8 cellular contexts compared by ENCODE assay signal in the genomic region with DNA sequence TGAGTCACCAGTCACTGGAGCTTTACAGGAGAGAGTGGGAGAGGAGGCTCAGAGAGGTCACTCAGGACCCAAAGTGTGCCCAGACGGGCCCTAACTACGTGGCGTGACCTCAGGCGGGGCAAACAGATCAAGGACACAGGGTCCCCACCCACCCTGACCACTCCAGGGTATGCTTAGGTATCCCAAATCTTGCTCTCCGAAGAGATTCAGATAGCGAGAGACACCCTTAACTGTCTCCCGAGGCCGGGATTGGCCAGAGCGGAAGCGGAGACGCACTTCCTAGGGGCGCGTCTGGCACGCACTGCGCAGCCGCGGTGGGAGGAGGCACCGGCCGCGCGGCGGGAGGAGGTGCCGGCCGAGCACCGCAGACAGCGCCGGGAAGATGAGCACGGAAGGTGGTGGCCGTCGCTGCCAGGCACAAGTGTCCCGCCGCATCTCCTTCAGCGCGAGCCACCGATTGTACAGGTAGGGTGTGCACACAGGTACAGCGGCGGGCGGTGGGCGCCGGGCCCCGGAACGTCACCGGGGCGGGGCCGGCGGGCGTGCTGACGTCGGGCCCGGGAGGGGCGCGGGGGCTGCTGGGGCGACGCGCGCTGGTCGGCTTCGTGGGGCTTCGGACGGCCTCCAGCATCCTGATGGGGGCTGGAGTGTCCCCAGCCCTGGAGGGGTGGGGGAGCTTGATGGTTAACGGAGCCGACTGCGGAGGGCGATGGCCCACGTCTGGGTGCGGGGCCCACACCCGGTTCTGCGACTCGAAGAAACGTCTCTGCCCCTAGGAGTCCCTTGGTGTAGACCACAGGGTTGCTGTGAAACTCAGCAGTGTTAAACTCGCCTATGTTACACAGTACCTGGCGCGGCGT. TPM values are rescaled to one million over a fixed set of nuclear protein-coding genes. Genes with fewer than 3 reads are reported as not detected.
DNase-seq lines count a peak whose midpoint lies in the region; ATAC-seq and TF ChIP-seq lines count a peak whose summit lies in the region.

A gene (plus strand): TSS at position 367 of the 860 bp plus-strand sequence. CDS start 16 bp downstream, at position 383.

- no peaks in the 10 kb centered on the region for H3K27me3 ChIP-seq in left ventricle myocardium inferior (ENCODE audit: low read depth)
- no peaks in the 10 kb centered on the region for H3K27me3 ChIP-seq in psoas muscle (ENCODE audit: insufficient read depth in 3 of 3, low read length in 2 of 3)

- H3K4me1 ChIP-seq in left ventricle myocardium inferior (peaks cover 23% of the 10 kb centered on the region), psoas muscle (peaks cover 14% of the 10 kb centered on the region), urinary bladder (ENCODE audit: insufficient read depth) (no peaks in the 10 kb centered on the region)

- H3K27ac ChIP-seq in left ventricle myocardium inferior (replicated peaks), result peak within 1 kb of the TSS; percentile 96
- H3K27ac ChIP-seq in psoas muscle, result peak within 1 kb of the TSS; percentile 99
- peak within 1 kb of the TSS; percentile 96 for H3K27ac ChIP-seq in urinary bladder (ENCODE audit: low read depth)

- H3K36me3 ChIP-seq in left ventricle myocardium inferior, result peaks cover 33% of the 10 kb centered on the region
- H3K36me3 ChIP-seq in psoas muscle (ENCODE audit: insufficient read depth in 1 of 2, low read depth in 1 of 2), result peaks cover 4 to 40% of the 10 kb centered on the region in 2 donors
- no peaks in the 10 kb centered on the region for H3K36me3 ChIP-seq in urinary bladder (ENCODE audit: insufficient read depth)

- DNase-seq in NCI-H146 (lab: John Stamatoyannopoulos, UW) (peak; percentile 85), T-helper 17 cell (peak; percentile 76 to 77 (median 77)), amygdala (lab: John Stamatoyannopoulos, UW) (peak; percentile 45 to 95 (median 84)), left ventricle myocardium inferior (peak; percentile 86), psoas muscle (peak; percentile 89 to 94)

- peak within 1 kb of the TSS; percentile 71 for H3K4me3 ChIP-seq in left ventricle myocardium inferior
- H3K4me3 ChIP-seq in psoas muscle, result peak within 1 kb of the TSS; percentile 72
- H3K4me3 ChIP-seq in urinary bladder (ENCODE audit: low read depth, low read length), result peak within 1 kb of the TSS; percentile 73

- H3K36me3 Mint-ChIP-seq in T-helper 17 cell (ENCODE audit: low read depth), result no peaks in the 10 kb centered on the region

- peaks cover 22% of the 10 kb centered on the region for H3K4me1 Mint-ChIP-seq in T-helper 17 cell

- WGBS in psoas muscle, 3 donors, result 0% methylated on average over 50 to 74 of the region's 74 CpGs
- WGBS in urinary bladder, result under 1% methylated on average over 74 of the region's 74 CpGs

- peak; percentile 96 for ATAC-seq in GM18498 (IDR thresholded peaks at IDR 0.05; ENCODE audit: unreplicated experiment)
- ATAC-seq in HG02870 (IDR thresholded peaks at IDR 0.05; ENCODE audit: unreplicated experiment), result peak; percentile 94
- peak; percentile 91 for ATAC-seq in T-helper 17 cell
- peak; percentile 96 to 99 (median 98) for ATAC-seq in psoas muscle

- H3K27ac Mint-ChIP-seq in T-helper 17 cell, result peak within 1 kb of the TSS; percentile 91

- H3K4me3 Mint-ChIP-seq in T-helper 17 cell, result peak within 1 kb of the TSS; percentile 90

- TF ChIP-seq CTCF in left ventricle myocardium inferior (IDR thresholded peaks at IDR 0.05; ENCODE audit: borderline replicate concordance) (no peak), psoas muscle (IDR thresholded peaks at IDR 0.05) (no peak)

- no peaks in the 10 kb centered on the region for H3K9me3 ChIP-seq in T-helper 17 cell (ENCODE audit: control insufficient read depth, low read length, poor library complexity, severe bottlenecking)
- no peaks in the 10 kb centered on the region for H3K9me3 ChIP-seq in left ventricle myocardium inferior (replicated peaks)
- H3K9me3 ChIP-seq in psoas muscle, result no peaks in the 10 kb centered on the region

- intact Hi-C loops in left ventricle myocardium inferior (cut with micrococcal nuclease) (no loop called here), psoas muscle (cut with DNase I) (loop anchor here in 1 of 2 donors (10.0 kb wide), 1 partner anchor 1069 kb away; no protein-coding TSS in a partner anchor)

- no peaks in the 10 kb centered on the region for H3K27me3 Mint-ChIP-seq in T-helper 17 cell

RNA-seq across cellular contexts. Expression of the gene that starts here (rescaled TPM):
- total RNA-seq in T-helper 17 cell (10 to 100 TPM; 66.7 to 69.6 TPM), left ventricle myocardium inferior (27.0 TPM), psoas muscle (10 to 100 TPM; 26.5 to 47.8 (median 43.7) TPM), urinary bladder (38.7 TPM)
- polyA plus RNA-seq in psoas muscle (10 to 100 TPM; 59.0 to 83.6 (median 71.6) TPM), urinary bladder (26.5 TPM)

Comparison
In these comparisons a context has a peak if more than half of its experiments do, and no peak if none do; other contexts are left out.
1. Peak in every context shown above with its lines: DNase-seq, ATAC-seq, H3K4me3 ChIP-seq and H3K27ac ChIP-seq.